Comparison of ENCODE assay signal across 1 cellular context in genomic region chr20:50635676-50636600, GRCh38.
TF ChIP-seq lines count a peak whose summit lies in the region.

No MANE protein-coding gene starts in this region.

TF ChIP-seq in HepG2, 621 proteins besides CTCF, POLR2A, EP300 and RAD21 (continued from another document and continues in another):
- TF ChIP-seq MNT (IDR thresholded peaks at IDR 0.05) (no peak), MAF1 (CRISPR knock-in tag; IDR thresholded peaks at IDR 0.05; ENCODE audit: borderline replicate concordance) (no peak), PBX2 (CRISPR knock-in tag; IDR thresholded peaks at IDR 0.05) (peak; percentile 41), SP4 (CRISPR knock-in tag; IDR thresholded peaks at IDR 0.05) (peak; percentile 77), ZFP36L2 (CRISPR knock-in tag; IDR thresholded peaks at IDR 0.05) (no peak), ZIK1 (CRISPR knock-in tag; IDR thresholded peaks at IDR 0.05; ENCODE audit: borderline replicate concordance, low read depth) (no peak), HHEX (CRISPR knock-in tag; IDR thresholded peaks at IDR 0.05) (peak; percentile 4; the same call in 1 of the 2 replicates), ZNF784 (CRISPR knock-in tag; IDR thresholded peaks at IDR 0.05; ENCODE audit: borderline replicate concordance) (peak; percentile 95), YEATS4 (CRISPR knock-in tag; IDR thresholded peaks at IDR 0.05; ENCODE audit: borderline replicate concordance) (no peak), NR2F2 (IDR thresholded peaks at IDR 0.05; ENCODE audit: borderline replicate concordance, low read depth) (no peak; the same call in 1 of the 2 replicates), ZNF431 (CRISPR knock-in tag; IDR thresholded peaks at IDR 0.05; ENCODE audit: borderline replicate concordance, low read depth) (no peak), TAF15 (IDR thresholded peaks at IDR 0.05; ENCODE audit: low read depth, low read length, poor library complexity, severe bottlenecking) (no peak), ZNF367 (CRISPR knock-in tag; IDR thresholded peaks at IDR 0.05; ENCODE audit: borderline replicate concordance) (no peak), E2F5 (CRISPR knock-in tag; conservative IDR thresholded peaks at IDR 0.05) (no peak), ZBTB10 (CRISPR knock-in tag; IDR thresholded peaks at IDR 0.05; ENCODE audit: borderline replicate concordance) (no peak), AFF4 (CRISPR knock-in tag; IDR thresholded peaks at IDR 0.05) (no peak), MAX (IDR thresholded peaks at IDR 0.05) (peak; percentile 57; the same call in 1 of the 2 replicates), GABPB1 (CRISPR knock-in tag; IDR thresholded peaks at IDR 0.05) (peak; percentile 69), KLF12 (CRISPR knock-in tag; IDR thresholded peaks at IDR 0.05; ENCODE audit: borderline replicate concordance) (no peak), RORA (CRISPR knock-in tag; IDR thresholded peaks at IDR 0.05) (no peak), GMEB2 (CRISPR knock-in tag; IDR thresholded peaks at IDR 0.05; ENCODE audit: low read depth) (no peak), ZNF607 (CRISPR knock-in tag; IDR thresholded peaks at IDR 0.05; ENCODE audit: borderline replicate concordance) (no peak), HES4 (CRISPR knock-in tag; IDR thresholded peaks at IDR 0.05; ENCODE audit: borderline replicate concordance) (peak; percentile 58; the same call in 1 of the 2 replicates), ZNF318 (CRISPR knock-in tag; IDR thresholded peaks at IDR 0.05) (no peak), HIC2 (CRISPR knock-in tag; IDR thresholded peaks at IDR 0.05; ENCODE audit: low read depth) (no peak)
